8 cellular contexts compared by ENCODE assay signal in genomic region chr16:2022723-2023097, GRCh38. TPM values are rescaled to one million over a fixed set of nuclear protein-coding genes. Genes with fewer than 3 reads are reported as not detected.
A peak's percentile ranks its signal among the peaks of the same experiment; 100 is the strongest.
DNase-seq lines count a peak whose midpoint lies in the region; ATAC-seq and TF ChIP-seq lines count a peak whose summit lies in the region.

No MANE protein-coding gene starts in this region.

- no peaks in the 10 kb centered on the region for H3K9me3 Mint-ChIP-seq in effector memory CD8-positive, alpha-beta T cell
- H3K9me3 Mint-ChIP-seq in natural killer cell: no peaks in the 10 kb centered on the region

- H3K27ac Mint-ChIP-seq in effector memory CD8-positive, alpha-beta T cell: no peak overlapping the region
- peak overlapping the region in 1 of 2 donors; percentile 80 for H3K27ac Mint-ChIP-seq in natural killer cell

- H3K4me3 Mint-ChIP-seq in effector memory CD8-positive, alpha-beta T cell: peak overlapping the region; percentile 78 to 81
- H3K4me3 Mint-ChIP-seq in natural killer cell: peak overlapping the region; percentile 80

- intact Hi-C loops in Right ventricle myocardium superior (cut with DNase I) (loop anchor here (2.0 kb wide), 1 partner anchor 120 kb away; no protein-coding TSS in a partner anchor), cardiac septum (cut with DNase I) (loop anchor here (1.0 to 10.0 kb wide), 3 partner anchors 60 to 482 kb away; no protein-coding TSS in a partner anchor), natural killer cell (cut with micrococcal nuclease) (loop anchor here (1.0 to 10.0 kb wide), 4 partner anchors 25 to 242 kb away; partner anchors contain the start of genes NTHL1, RNPS1, TRAF7 and TSC2)

- H3K4me1 Mint-ChIP-seq in effector memory CD8-positive, alpha-beta T cell (ENCODE audit: low read depth in 2 of 2): peaks cover 8 to 9% of the 10 kb centered on the region in 2 donors
- peaks cover 8 to 21% of the 10 kb centered on the region in 2 donors for H3K4me1 Mint-ChIP-seq in natural killer cell

- ATAC-seq in Right ventricle myocardium superior (ENCODE audit: poor library complexity) (peak; percentile 3), natural killer cell (peak; percentile 1 to 14 (median 3)), HG03469 (IDR thresholded peaks at IDR 0.05; ENCODE audit: unreplicated experiment) (no peak)
- ATAC-seq in effector memory CD8-positive, alpha-beta T cell (replicated peaks): peak; percentile 16

- no peak for TF ChIP-seq CTCF in natural killer cell (IDR thresholded peaks at IDR 0.05)

- peaks cover 19 to 46% of the 10 kb centered on the region in 2 donors for H3K27me3 Mint-ChIP-seq in effector memory CD8-positive, alpha-beta T cell
- H3K27me3 Mint-ChIP-seq in natural killer cell (ENCODE audit: low read depth in 2 of 2): peaks cover 0 to 27% of the 10 kb centered on the region in 2 donors

- H3K36me3 Mint-ChIP-seq in effector memory CD8-positive, alpha-beta T cell (ENCODE audit: insufficient read depth): peaks cover 3% of the 10 kb centered on the region
- H3K36me3 Mint-ChIP-seq in natural killer cell: no peaks in the 10 kb centered on the region

- no peak for DNase-seq in Right ventricle myocardium superior
- DNase-seq in cardiac septum (ENCODE audit: low spot score): no peak
- peak; percentile 73 for DNase-seq in RPMI7951 (ENCODE audit: low read depth)
- DNase-seq in effector memory CD8-positive, alpha-beta T cell: no peak
- DNase-seq in natural killer cell: no peak
- DNase-seq in NCI-H2196 (lab: John Stamatoyannopoulos, UW; ENCODE audit: unreplicated experiment): no peak
- no peak for DNase-seq in NCI-H1048 (lab: John Stamatoyannopoulos, UW)

RNA-seq across cellular contexts. Expression of gene NPW, which starts 3.1 kb away (rescaled TPM):
- not detected for total RNA-seq in Right ventricle myocardium superior
- total RNA-seq in cardiac septum: not detected
- 0.20 and 0.24 TPM in 2 replicates for total RNA-seq in RPMI7951 (2014; rRNA removed; shearing (Covaris generic))
- total RNA-seq in natural killer cell: under 1 TPM in 1 of 3 donors, not detected in 2; 0.80 TPM

RNA-seq across cellular contexts. Expression of gene NHERF2, which starts 4.0 kb away (rescaled TPM):
- total RNA-seq in Right ventricle myocardium superior: 258 TPM
- total RNA-seq in cardiac septum: 183 TPM
- 49.0 and 51.1 TPM in 2 replicates for total RNA-seq in RPMI7951 (2014; rRNA removed; shearing (Covaris generic))
- total RNA-seq in natural killer cell: 1 to 10 TPM; 4.3 to 7.1 (median 5.6) TPM

RNA-seq across cellular contexts. Expression of gene ZNF598, which starts 13.1 kb away (rescaled TPM):
- total RNA-seq in Right ventricle myocardium superior (17.2 TPM), cardiac septum (21.9 TPM), natural killer cell (10 to 100 TPM; 56.1 to 71.6 (median 58.2) TPM)
- total RNA-seq in RPMI7951 (2014; rRNA removed; shearing (Covaris generic)): 9.7 and 13.6 TPM in 2 replicates

RNA-seq across cellular contexts. Expression of gene NTHL1, which starts 24.9 kb away (rescaled TPM):
- total RNA-seq in Right ventricle myocardium superior: 26.2 TPM
- 10.4 TPM for total RNA-seq in cardiac septum
- total RNA-seq in RPMI7951 (2014; rRNA removed; shearing (Covaris generic)): 24.8 and 48.2 TPM in 2 replicates
- total RNA-seq in natural killer cell: 10 to 100 TPM in 1 of 3 donors, 1 to 10 TPM in 2; 8.7 to 12.9 (median 9.7) TPM

RNA-seq across cellular contexts. Expression of gene TSC2, which starts 25.1 kb away (rescaled TPM):
- total RNA-seq in Right ventricle myocardium superior (67.8 TPM), cardiac septum (73.3 TPM), natural killer cell (100 to 1,000 TPM; 135 to 197 (median 161) TPM)
- 19.0 and 19.5 TPM in 2 replicates for total RNA-seq in RPMI7951 (2014; rRNA removed; shearing (Covaris generic))
